8 cellular contexts compared by ENCODE assay signal in the genomic region with DNA sequence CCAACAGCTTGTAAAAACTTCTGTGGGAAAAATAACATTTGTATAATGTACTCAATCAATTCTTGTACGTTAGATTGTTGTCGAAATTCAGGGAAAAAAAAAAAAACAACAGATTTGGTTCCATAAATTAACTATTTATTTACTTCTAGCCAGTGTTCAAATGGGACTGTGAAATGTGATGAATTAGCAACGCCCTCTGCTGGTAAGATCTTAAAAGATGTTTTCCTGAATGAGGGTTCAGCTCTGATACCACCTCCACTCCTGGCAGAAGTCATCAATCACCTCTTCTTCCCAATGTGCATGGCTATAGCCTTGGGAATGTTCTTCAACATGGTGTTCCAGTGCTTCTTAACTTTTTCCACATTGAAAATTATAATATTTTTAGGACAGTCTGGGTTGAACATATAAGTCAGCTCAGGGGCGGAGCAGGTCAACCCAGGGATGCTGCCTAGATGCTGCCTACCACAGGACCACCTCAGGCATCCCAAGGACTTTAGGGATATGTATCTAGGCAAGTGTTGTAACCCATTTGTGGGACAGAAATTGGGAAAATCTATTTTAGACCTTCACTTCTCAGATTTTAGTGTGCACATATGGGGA.
DNase-seq lines count a peak whose midpoint lies in the region; ATAC-seq and TF ChIP-seq lines count a peak whose summit lies in the region.

No MANE protein-coding gene starts in this region.

- in situ Hi-C loops in Caki2 (cut with HindIII; ENCODE audit: low pct_unique_long_range_greater_than_20kb, low sequenced_read_pairs): no loop called here

- peaks cover 0 to 4% (median 0%) of the 10 kb centered on the region in 6 donors for H3K4me1 ChIP-seq in spleen

- POLR2A ChIA-PET in WTC11 (lab: Charles Lee): no interaction called here

- no peaks in the 10 kb centered on the region for H3K27me3 ChIP-seq in spleen (replicated peaks in 1 of 7)

- CTCF ChIA-PET in WTC11 (lab: Charles Lee): interaction anchor here (0.8 to 5.5 kb wide), 18 partner anchors 13 to 898 kb away, joined by 3 to 74 read pairs (median 3); no protein-coding TSS in a partner anchor

- no peaks in the 10 kb centered on the region for H3K36me3 Mint-ChIP-seq in WTC11

- H3K4me3 Mint-ChIP-seq in WTC11: no peak overlapping the region

- DNase-seq in Caki2 (ENCODE audit: low read depth) (peak; percentile 60), NCI-H1048 (lab: John Stamatoyannopoulos, UW) (peak; percentile 8), WTC11 (ENCODE audit: low spot score) (no peak), left ventricle myocardium superior (no peak), spleen (no peak), 8988T (no peak)

- peak; percentile 53; the same call in 1 of the 2 replicates for TF ChIP-seq CTCF in WTC11 (IDR thresholded peaks at IDR 0.05)
- TF ChIP-seq CTCF in spleen (IDR thresholded peaks at IDR 0.05 in 8 of 11, conservative IDR thresholded peaks at IDR 0.05 in 3 of 11): peak in 9 of 11 experiments; percentile 20 to 66 (median 52)

- ATAC-seq in GM21528 (IDR thresholded peaks at IDR 0.05; ENCODE audit: low FRiP score, unreplicated experiment): peak; percentile 67
- peak; percentile 84 for ATAC-seq in WTC11
- ATAC-seq in left ventricle myocardium superior: peak; percentile 55
- no peak for ATAC-seq in HG03139 (IDR thresholded peaks at IDR 0.05; ENCODE audit: unreplicated experiment)

- no peaks in the 10 kb centered on the region for H3K4me1 Mint-ChIP-seq in WTC11

- no peak overlapping the region for H3K4me3 ChIP-seq in spleen

- no peak overlapping the region for H3K27ac Mint-ChIP-seq in WTC11

- 24 to 27% (median 26%) methylated on average over 4 of the region's 4 CpGs for WGBS in spleen, 5 donors

- intact Hi-C loops in left ventricle myocardium superior (cut with micrococcal nuclease): loop anchor here (5.0 kb wide), 2 partner anchors 78 to 713 kb away; no protein-coding TSS in a partner anchor
- intact Hi-C loops in spleen (cut with DNase I; ENCODE audit: low total_unique reads): loop anchor here (10.0 kb wide), 1 partner anchor 715 kb away; no protein-coding TSS in a partner anchor

- no peak for TF ChIP-seq POLR2A in spleen (IDR thresholded peaks at IDR 0.05)

- H3K27me3 Mint-ChIP-seq in WTC11 (ENCODE audit: low read depth): no peaks in the 10 kb centered on the region

- H3K9me3 ChIP-seq in spleen: no peaks in the 10 kb centered on the region

- H3K9me3 Mint-ChIP-seq in WTC11: no peaks in the 10 kb centered on the region

- H3K36me3 ChIP-seq in spleen: no peaks in the 10 kb centered on the region

- no peak overlapping the region for H3K27ac ChIP-seq in spleen

TF ChIP-seq in WTC11, 78 proteins besides CTCF, POLR2A, EP300 and RAD21 (continues in another document):
- TF ChIP-seq ZNF423 (CRISPR knock-in tag; IDR thresholded peaks at IDR 0.05) (no peak), TEAD4 (CRISPR knock-in tag; IDR thresholded peaks at IDR 0.05) (no peak), ZNF121 (CRISPR knock-in tag; IDR thresholded peaks at IDR 0.05) (no peak), PRRX2 (CRISPR knock-in tag; IDR thresholded peaks at IDR 0.05) (no peak), SOX15 (CRISPR knock-in tag; IDR thresholded peaks at IDR 0.05) (no peak), CREM (CRISPR knock-in tag; IDR thresholded peaks at IDR 0.05) (no peak), IRF2 (CRISPR knock-in tag; IDR thresholded peaks at IDR 0.05; ENCODE audit: borderline replicate concordance, low read depth) (no peak), ZNF232 (CRISPR knock-in tag; IDR thresholded peaks at IDR 0.05) (no peak)
- TF ChIP-seq, protein P1, sequence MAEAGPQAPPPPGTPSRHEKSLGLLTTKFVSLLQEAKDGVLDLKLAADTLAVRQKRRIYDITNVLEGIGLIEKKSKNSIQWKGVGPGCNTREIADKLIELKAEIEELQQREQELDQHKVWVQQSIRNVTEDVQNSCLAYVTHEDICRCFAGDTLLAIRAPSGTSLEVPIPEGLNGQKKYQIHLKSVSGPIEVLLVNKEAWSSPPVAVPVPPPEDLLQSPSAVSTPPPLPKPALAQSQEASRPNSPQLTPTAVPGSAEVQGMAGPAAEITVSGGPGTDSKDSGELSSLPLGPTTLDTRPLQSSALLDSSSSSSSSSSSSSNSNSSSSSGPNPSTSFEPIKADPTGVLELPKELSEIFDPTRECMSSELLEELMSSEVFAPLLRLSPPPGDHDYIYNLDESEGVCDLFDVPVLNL (CRISPR knock-in tag; IDR thresholded peaks at IDR 0.05; ENCODE audit: borderline replicate concordance, low read depth): no peak
- TF ChIP-seq, protein P2, sequence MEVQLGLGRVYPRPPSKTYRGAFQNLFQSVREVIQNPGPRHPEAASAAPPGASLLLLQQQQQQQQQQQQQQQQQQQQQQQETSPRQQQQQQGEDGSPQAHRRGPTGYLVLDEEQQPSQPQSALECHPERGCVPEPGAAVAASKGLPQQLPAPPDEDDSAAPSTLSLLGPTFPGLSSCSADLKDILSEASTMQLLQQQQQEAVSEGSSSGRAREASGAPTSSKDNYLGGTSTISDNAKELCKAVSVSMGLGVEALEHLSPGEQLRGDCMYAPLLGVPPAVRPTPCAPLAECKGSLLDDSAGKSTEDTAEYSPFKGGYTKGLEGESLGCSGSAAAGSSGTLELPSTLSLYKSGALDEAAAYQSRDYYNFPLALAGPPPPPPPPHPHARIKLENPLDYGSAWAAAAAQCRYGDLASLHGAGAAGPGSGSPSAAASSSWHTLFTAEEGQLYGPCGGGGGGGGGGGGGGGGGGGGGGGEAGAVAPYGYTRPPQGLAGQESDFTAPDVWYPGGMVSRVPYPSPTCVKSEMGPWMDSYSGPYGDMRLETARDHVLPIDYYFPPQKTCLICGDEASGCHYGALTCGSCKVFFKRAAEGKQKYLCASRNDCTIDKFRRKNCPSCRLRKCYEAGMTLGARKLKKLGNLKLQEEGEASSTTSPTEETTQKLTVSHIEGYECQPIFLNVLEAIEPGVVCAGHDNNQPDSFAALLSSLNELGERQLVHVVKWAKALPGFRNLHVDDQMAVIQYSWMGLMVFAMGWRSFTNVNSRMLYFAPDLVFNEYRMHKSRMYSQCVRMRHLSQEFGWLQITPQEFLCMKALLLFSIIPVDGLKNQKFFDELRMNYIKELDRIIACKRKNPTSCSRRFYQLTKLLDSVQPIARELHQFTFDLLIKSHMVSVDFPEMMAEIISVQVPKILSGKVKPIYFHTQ (CRISPR knock-in tag; IDR thresholded peaks at IDR 0.05): no peak
- TF ChIP-seq, protein P3, sequence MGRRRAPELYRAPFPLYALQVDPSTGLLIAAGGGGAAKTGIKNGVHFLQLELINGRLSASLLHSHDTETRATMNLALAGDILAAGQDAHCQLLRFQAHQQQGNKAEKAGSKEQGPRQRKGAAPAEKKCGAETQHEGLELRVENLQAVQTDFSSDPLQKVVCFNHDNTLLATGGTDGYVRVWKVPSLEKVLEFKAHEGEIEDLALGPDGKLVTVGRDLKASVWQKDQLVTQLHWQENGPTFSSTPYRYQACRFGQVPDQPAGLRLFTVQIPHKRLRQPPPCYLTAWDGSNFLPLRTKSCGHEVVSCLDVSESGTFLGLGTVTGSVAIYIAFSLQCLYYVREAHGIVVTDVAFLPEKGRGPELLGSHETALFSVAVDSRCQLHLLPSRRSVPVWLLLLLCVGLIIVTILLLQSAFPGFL (CRISPR knock-in tag; IDR thresholded peaks at IDR 0.05; ENCODE audit: borderline replicate concordance): no peak
- TF ChIP-seq, protein P4, sequence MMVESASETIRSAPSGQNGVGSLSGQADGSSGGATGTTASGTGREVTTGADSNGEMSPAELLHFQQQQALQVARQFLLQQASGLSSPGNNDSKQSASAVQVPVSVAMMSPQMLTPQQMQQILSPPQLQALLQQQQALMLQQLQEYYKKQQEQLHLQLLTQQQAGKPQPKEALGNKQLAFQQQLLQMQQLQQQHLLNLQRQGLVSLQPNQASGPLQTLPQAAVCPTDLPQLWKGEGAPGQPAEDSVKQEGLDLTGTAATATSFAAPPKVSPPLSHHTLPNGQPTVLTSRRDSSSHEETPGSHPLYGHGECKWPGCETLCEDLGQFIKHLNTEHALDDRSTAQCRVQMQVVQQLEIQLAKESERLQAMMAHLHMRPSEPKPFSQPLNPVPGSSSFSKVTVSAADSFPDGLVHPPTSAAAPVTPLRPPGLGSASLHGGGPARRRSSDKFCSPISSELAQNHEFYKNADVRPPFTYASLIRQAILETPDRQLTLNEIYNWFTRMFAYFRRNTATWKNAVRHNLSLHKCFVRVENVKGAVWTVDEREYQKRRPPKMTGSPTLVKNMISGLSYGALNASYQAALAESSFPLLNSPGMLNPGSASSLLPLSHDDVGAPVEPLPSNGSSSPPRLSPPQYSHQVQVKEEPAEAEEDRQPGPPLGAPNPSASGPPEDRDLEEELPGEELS (CRISPR knock-in tag; IDR thresholded peaks at IDR 0.05): no peak
- TF ChIP-seq, protein P5, sequence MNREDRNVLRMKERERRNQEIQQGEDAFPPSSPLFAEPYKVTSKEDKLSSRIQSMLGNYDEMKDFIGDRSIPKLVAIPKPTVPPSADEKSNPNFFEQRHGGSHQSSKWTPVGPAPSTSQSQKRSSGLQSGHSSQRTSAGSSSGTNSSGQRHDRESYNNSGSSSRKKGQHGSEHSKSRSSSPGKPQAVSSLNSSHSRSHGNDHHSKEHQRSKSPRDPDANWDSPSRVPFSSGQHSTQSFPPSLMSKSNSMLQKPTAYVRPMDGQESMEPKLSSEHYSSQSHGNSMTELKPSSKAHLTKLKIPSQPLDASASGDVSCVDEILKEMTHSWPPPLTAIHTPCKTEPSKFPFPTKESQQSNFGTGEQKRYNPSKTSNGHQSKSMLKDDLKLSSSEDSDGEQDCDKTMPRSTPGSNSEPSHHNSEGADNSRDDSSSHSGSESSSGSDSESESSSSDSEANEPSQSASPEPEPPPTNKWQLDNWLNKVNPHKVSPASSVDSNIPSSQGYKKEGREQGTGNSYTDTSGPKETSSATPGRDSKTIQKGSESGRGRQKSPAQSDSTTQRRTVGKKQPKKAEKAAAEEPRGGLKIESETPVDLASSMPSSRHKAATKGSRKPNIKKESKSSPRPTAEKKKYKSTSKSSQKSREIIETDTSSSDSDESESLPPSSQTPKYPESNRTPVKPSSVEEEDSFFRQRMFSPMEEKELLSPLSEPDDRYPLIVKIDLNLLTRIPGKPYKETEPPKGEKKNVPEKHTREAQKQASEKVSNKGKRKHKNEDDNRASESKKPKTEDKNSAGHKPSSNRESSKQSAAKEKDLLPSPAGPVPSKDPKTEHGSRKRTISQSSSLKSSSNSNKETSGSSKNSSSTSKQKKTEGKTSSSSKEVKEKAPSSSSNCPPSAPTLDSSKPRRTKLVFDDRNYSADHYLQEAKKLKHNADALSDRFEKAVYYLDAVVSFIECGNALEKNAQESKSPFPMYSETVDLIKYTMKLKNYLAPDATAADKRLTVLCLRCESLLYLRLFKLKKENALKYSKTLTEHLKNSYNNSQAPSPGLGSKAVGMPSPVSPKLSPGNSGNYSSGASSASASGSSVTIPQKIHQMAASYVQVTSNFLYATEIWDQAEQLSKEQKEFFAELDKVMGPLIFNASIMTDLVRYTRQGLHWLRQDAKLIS (CRISPR knock-in tag; IDR thresholded peaks at IDR 0.05; ENCODE audit: borderline replicate concordance): no peak
- TF ChIP-seq, protein P6, sequence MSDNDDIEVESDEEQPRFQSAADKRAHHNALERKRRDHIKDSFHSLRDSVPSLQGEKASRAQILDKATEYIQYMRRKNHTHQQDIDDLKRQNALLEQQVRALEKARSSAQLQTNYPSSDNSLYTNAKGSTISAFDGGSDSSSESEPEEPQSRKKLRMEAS (CRISPR knock-in tag; IDR thresholded peaks at IDR 0.05): no peak

Comparison
In these comparisons a context has a peak if more than half of its experiments do, and no peak if none do; other contexts are left out.
1. DNase-seq: peak in Caki2 (single experiment) and NCI-H1048 (single experiment); none in WTC11 (single experiment), left ventricle myocardium superior (single experiment), spleen (single experiment) and 8988T (single experiment).